23 cellular contexts compared by ENCODE assay signal in the genomic region with DNA sequence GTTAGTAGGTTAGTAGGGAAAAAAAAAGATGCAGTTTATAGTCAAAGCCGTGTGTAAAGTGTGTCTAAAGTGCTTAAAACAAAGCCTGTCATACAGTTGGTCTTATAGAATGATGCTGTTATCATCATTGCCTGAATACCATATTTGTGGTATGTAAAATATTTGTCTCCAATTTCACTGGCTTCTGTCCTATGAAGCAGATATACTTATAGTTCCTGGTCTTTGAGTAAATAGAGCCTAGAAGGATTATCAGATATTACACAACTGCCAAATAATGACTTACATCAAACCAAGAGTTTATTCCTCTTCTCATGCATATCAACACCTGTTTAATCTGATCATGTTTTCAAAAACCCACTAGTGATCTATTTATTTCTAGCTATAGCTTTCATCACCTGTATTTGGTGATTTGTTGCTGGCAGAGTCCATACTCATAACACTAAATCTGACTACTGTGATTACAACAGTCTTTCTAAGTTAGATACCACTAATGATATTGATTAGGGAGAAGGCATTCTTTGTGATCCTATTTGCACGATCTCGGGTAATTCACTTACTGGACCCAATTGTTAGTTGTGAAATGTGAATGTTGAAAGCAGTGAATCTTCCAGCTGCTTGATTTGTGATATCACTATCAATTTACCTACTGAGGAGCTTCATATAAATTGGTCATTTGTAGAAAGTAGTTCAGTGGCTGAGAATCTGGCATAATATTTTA.
"Had no signal": no experiment of that assay in that cellular context is flagged by ENCODE, and none has a peak within 500 bp of the region (broad histone marks: within the 10 kb centered on the region; RNA-seq: fewer than 3 reads in every experiment).

No MANE protein-coding gene starts in this region.

- DNase-seq: activated CD4-positive, alpha-beta T cell treated with anti-CD3 and anti-CD28 coated beads, Interleukin-2, amount 10 ng/mL, durations not matched to agents 24 days and 14 days; activated CD8-positive, alpha-beta T cell treated with anti-CD3 and anti-CD28 coated beads, Interleukin-2, amount 10 ng/mL, durations not matched to agents 7 days and 5 days; activated naive CD4-positive, alpha-beta T cell treated with Interleukin-2 at 50 U/mL for 16 hours; activated naive CD8-positive, alpha-beta T cell treated with anti-CD3 and anti-CD28 coated beads, Interleukin-2, amount 10 ng/mL, durations not matched to agents 7 days and 5 days; activated T-cell treated with anti-CD3 and anti-CD28 coated beads, Interleukin-2, amount 50 U/mL, for 24 hours; anterior cingulate cortex; brain microvascular endothelial cell; effector memory CD4-positive, alpha-beta T cell; foreskin melanocyte; glutamatergic neuron; hippocampal formation; midbrain; occipital lobe; posterior cingulate gyrus; stimulated activated CD4-positive, alpha-beta T cell treated with anti-CD3 and anti-CD28 coated beads, Interleukin-2, amount 100 ng/mL, for 24 hours; stimulated activated naive CD4-positive, alpha-beta T cell treated with Interleukin-2 at 50 U/mL for 16 hours; thyroid gland had no signal

- H3K9me3 Mint-ChIP-seq: activated CD4-positive, alpha-beta T cell treated with anti-CD3 and anti-CD28 coated beads, Interleukin-2, amount 10 ng/mL, durations not matched to agents 24 days and 14 days; activated naive CD8-positive, alpha-beta T cell treated with anti-CD3 and anti-CD28 coated beads, Interleukin-2, amount 10 ng/mL, durations not matched to agents 7 days and 5 days; activated T-cell treated with anti-CD3 and anti-CD28 coated beads, Interleukin-2, amount 50 U/mL, for 24 hours; activated T-helper 2 cell treated with anti-CD3 and anti-CD28 coated beads, Interferon-gamma antibody, Interleukin-2, Interleukin-4, amounts not matched to agents 10 μg/mL and 5 μg/mL and 100 μg/mL, durations not matched to agents 14 hours and 24 hours and 36 hours; central memory CD8-positive, alpha-beta T cell; dendritic cell treated with granulocyte-macrophage colony-stimulating factor and Interleukin-4, amounts not matched to agents 40 ng/mL and 50 ng/mL, for 4 days had no signal

- FAIRE-seq: endothelial cell of umbilical vein, keratinocyte had no signal

- H3K36me3 ChIP-seq: brain microvascular endothelial cell, esophagus muscularis mucosa, thyroid gland had no signal

- H3K27ac ChIP-seq: thyroid gland had no signal

- ATAC-seq: activated CD8-positive, alpha-beta T cell treated with anti-CD3 and anti-CD28 coated beads, Interleukin-2, amount 10 ng/mL, durations not matched to agents 7 days and 5 days had no signal

- H3K4me3 Mint-ChIP-seq: activated CD4-positive, alpha-beta T cell treated with anti-CD3 and anti-CD28 coated beads, Interleukin-2, amount 10 ng/mL, durations not matched to agents 24 days and 14 days; activated CD8-positive, alpha-beta T cell treated with anti-CD3 and anti-CD28 coated beads, Interleukin-2, amount 10 ng/mL, durations not matched to agents 7 days and 5 days; activated naive CD8-positive, alpha-beta T cell treated with anti-CD3 and anti-CD28 coated beads, Interleukin-2, amount 10 ng/mL, durations not matched to agents 7 days and 5 days; activated T-cell treated with anti-CD3 and anti-CD28 coated beads, Interleukin-2, amount 50 U/mL, for 24 hours; central memory CD8-positive, alpha-beta T cell; dendritic cell treated with granulocyte-macrophage colony-stimulating factor and Interleukin-4, amounts not matched to agents 40 ng/mL and 50 ng/mL, for 4 days had no signal

- H3K27ac Mint-ChIP-seq: activated CD4-positive, alpha-beta T cell treated with anti-CD3 and anti-CD28 coated beads, Interleukin-2, amount 10 ng/mL, durations not matched to agents 24 days and 14 days; activated CD8-positive, alpha-beta T cell treated with anti-CD3 and anti-CD28 coated beads, Interleukin-2, amount 10 ng/mL, durations not matched to agents 7 days and 5 days; activated naive CD8-positive, alpha-beta T cell treated with anti-CD3 and anti-CD28 coated beads, Interleukin-2, amount 10 ng/mL, durations not matched to agents 7 days and 5 days; activated T-cell treated with anti-CD3 and anti-CD28 coated beads, Interleukin-2, amount 50 U/mL, for 24 hours; activated T-helper 2 cell treated with anti-CD3 and anti-CD28 coated beads, Interferon-gamma antibody, Interleukin-2, Interleukin-4, amounts not matched to agents 10 μg/mL and 5 μg/mL and 100 μg/mL, durations not matched to agents 14 hours and 24 hours and 36 hours; dendritic cell treated with granulocyte-macrophage colony-stimulating factor and Interleukin-4, amounts not matched to agents 40 ng/mL and 50 ng/mL, for 4 days had no signal

- H3K4me3 ChIP-seq: esophagus muscularis mucosa, thyroid gland had no signal

- H3K27me3 ChIP-seq: brain microvascular endothelial cell, esophagus muscularis mucosa, thyroid gland had no signal

- H3K36me3 Mint-ChIP-seq: activated naive CD8-positive, alpha-beta T cell treated with anti-CD3 and anti-CD28 coated beads, Interleukin-2, amount 10 ng/mL, durations not matched to agents 7 days and 5 days had no signal

- H3K27me3 Mint-ChIP-seq: activated CD4-positive, alpha-beta T cell treated with anti-CD3 and anti-CD28 coated beads, Interleukin-2, amount 10 ng/mL, durations not matched to agents 24 days and 14 days; activated naive CD8-positive, alpha-beta T cell treated with anti-CD3 and anti-CD28 coated beads, Interleukin-2, amount 10 ng/mL, durations not matched to agents 7 days and 5 days; activated T-cell treated with anti-CD3 and anti-CD28 coated beads, Interleukin-2, amount 50 U/mL, for 24 hours; central memory CD8-positive, alpha-beta T cell; dendritic cell treated with granulocyte-macrophage colony-stimulating factor and Interleukin-4, amounts not matched to agents 40 ng/mL and 50 ng/mL, for 4 days had no signal

- H3K9me3 ChIP-seq: esophagus muscularis mucosa, thyroid gland had no signal

- H3K4me1 ChIP-seq: thyroid gland had no signal
